10 cellular contexts compared by ENCODE assay signal in genomic region chr3:25156526-25157075, GRCh38.
A peak's percentile ranks its signal among the peaks of the same experiment; 100 is the strongest.
DNase-seq lines count a peak whose midpoint lies in the region; ATAC-seq and TF ChIP-seq lines count a peak whose summit lies in the region.
"Had no signal": no experiment of that assay in that cellular context is flagged by ENCODE, and none has a peak within 500 bp of the region (broad histone marks: within the 10 kb centered on the region; RNA-seq: fewer than 3 reads in every experiment).

No MANE protein-coding gene starts in this region.

- H3K36me3 ChIP-seq in ACC112 (ENCODE audit: insufficient read depth, low read length) (no peaks in the 10 kb centered on the region), esophagus muscularis mucosa (no peaks in the 10 kb centered on the region), transverse colon (no peaks in the 10 kb centered on the region)
- H3K36me3 ChIP-seq: esophagus squamous epithelium had no signal

- H3K27me3 ChIP-seq in ACC112 (ENCODE audit: insufficient read depth, low read length) (no peaks in the 10 kb centered on the region), esophagus muscularis mucosa (no peaks in the 10 kb centered on the region), transverse colon (no peaks in the 10 kb centered on the region)
- H3K27me3 ChIP-seq: esophagus squamous epithelium had no signal

- H3K79me2 ChIP-seq in ACC112 (ENCODE audit: control insufficient read depth, insufficient read depth, low read length, unreplicated experiment), result no peaks in the 10 kb centered on the region

- in situ Hi-C loops in transverse colon (cut with MboI; ENCODE audit: low pct_ligation_motif_present in 1 of 4, low pct_unique_long_range_greater_than_20kb in 1 of 4, low sequenced_read_pairs in 3 of 4), result no loop called here

- no peak for TF ChIP-seq CTCF in esophagus muscularis mucosa (IDR thresholded peaks at IDR 0.05)
- TF ChIP-seq CTCF in mesothelial cell of epicardium (IDR thresholded peaks at IDR 0.05; ENCODE audit: unreplicated experiment), result no peak
- TF ChIP-seq CTCF in transverse colon (IDR thresholded peaks at IDR 0.05), result no peak

- TF ChIP-seq POLR2A in esophagus muscularis mucosa (IDR thresholded peaks at IDR 0.05; ENCODE audit: low read depth), result no peak
- TF ChIP-seq POLR2A in transverse colon (IDR thresholded peaks at IDR 0.05), result no peak

- intact Hi-C loops in esophagus muscularis mucosa (cut with DNase I), result loop anchor here (10.0 kb wide), 1 partner anchor 438 kb away; no protein-coding TSS in a partner anchor
- intact Hi-C loops in transverse colon (cut with DNase I; ENCODE audit: low total_unique reads), result no loop called here

- no peaks in the 10 kb centered on the region for H3K9me3 Mint-ChIP-seq in mesothelial cell of epicardium

- peak overlapping the region; percentile 86 for H3K27ac Mint-ChIP-seq in mesothelial cell of epicardium
- H3K27ac Mint-ChIP-seq: B cell had no signal

- H3K4me1 Mint-ChIP-seq in mesothelial cell of epicardium, result peaks cover 72% of the 10 kb centered on the region
- H3K4me1 Mint-ChIP-seq: B cell had no signal

- H3K4me1 ChIP-seq in ACC112 (ENCODE audit: control insufficient read depth, insufficient read depth, low read length, unreplicated experiment) (no peaks in the 10 kb centered on the region), esophagus muscularis mucosa (peaks cover 6 to 51% (median 38%) of the 10 kb centered on the region in 4 donors), transverse colon (no peaks in the 10 kb centered on the region)

- no peak overlapping the region for H2AFZ ChIP-seq in ACC112 (ENCODE audit: low read length, unreplicated experiment)

- H3K4me3 Mint-ChIP-seq in mesothelial cell of epicardium, result no peak overlapping the region
- H3K4me3 Mint-ChIP-seq: B cell had no signal

- H3K9me3 ChIP-seq in esophagus muscularis mucosa, result no peaks in the 10 kb centered on the region
- H3K9me3 ChIP-seq in transverse colon, result no peaks in the 10 kb centered on the region
- H3K9me3 ChIP-seq: esophagus squamous epithelium had no signal

- peaks cover 1% of the 10 kb centered on the region for H3K36me3 Mint-ChIP-seq in mesothelial cell of epicardium

- DNase-seq in NCI-H226 (peak; percentile 16), esophagus muscularis mucosa (ENCODE audit: extremely low spot score) (no peak), mesothelial cell of epicardium (ENCODE audit: low spot score in 2 of 2, unreplicated experiment in 2 of 2) (no peak), transverse colon (no peak), cerebellar nuclear complex (lab: John Stamatoyannopoulos, UW) (no peak), GDM1 (lab: John Stamatoyannopoulos, UW) (no peak)
- DNase-seq: esophagus squamous epithelium had no signal

- peak overlapping the region; percentile 30; the same call in 1 of the 2 replicates for H3K27ac ChIP-seq in ACC112 (ENCODE audit: low read depth, low read length)
- H3K27ac ChIP-seq in esophagus muscularis mucosa (replicated peaks in 1 of 4), result peak overlapping the region; percentile 48 to 78 (median 66)
- H3K27ac ChIP-seq in transverse colon, result peak overlapping the region in 2 of 4 donors; percentile 27 to 45

- no peaks in the 10 kb centered on the region for H3K27me3 Mint-ChIP-seq in mesothelial cell of epicardium (ENCODE audit: low read depth)
- H3K27me3 Mint-ChIP-seq: B cell had no signal

- TF ChIP-seq EP300 in esophagus muscularis mucosa (IDR thresholded peaks at IDR 0.05) (no peak), transverse colon (IDR thresholded peaks at IDR 0.05; ENCODE audit: low read depth) (no peak)

- ATAC-seq in HG02885 (IDR thresholded peaks at IDR 0.05; ENCODE audit: poor library complexity, unreplicated experiment), result no peak

- 30% methylated on average over 5 of the region's 5 CpGs for WGBS in esophagus muscularis mucosa
- WGBS in transverse colon (ENCODE audit: low coverage in 1 of 2), 2 donors, result 44 to 60% methylated on average over 5 of the region's 5 CpGs

- H3K4me3 ChIP-seq in ACC112 (ENCODE audit: low read depth, low read length) (peak overlapping the region; percentile 41; the same call in 1 of the 2 replicates), esophagus muscularis mucosa (peak overlapping the region in 2 of 4 donors; percentile 20 to 31), transverse colon (no peak overlapping the region)
- H3K4me3 ChIP-seq: esophagus squamous epithelium had no signal
